8 cellular contexts compared by ENCODE assay signal in the genomic region with DNA sequence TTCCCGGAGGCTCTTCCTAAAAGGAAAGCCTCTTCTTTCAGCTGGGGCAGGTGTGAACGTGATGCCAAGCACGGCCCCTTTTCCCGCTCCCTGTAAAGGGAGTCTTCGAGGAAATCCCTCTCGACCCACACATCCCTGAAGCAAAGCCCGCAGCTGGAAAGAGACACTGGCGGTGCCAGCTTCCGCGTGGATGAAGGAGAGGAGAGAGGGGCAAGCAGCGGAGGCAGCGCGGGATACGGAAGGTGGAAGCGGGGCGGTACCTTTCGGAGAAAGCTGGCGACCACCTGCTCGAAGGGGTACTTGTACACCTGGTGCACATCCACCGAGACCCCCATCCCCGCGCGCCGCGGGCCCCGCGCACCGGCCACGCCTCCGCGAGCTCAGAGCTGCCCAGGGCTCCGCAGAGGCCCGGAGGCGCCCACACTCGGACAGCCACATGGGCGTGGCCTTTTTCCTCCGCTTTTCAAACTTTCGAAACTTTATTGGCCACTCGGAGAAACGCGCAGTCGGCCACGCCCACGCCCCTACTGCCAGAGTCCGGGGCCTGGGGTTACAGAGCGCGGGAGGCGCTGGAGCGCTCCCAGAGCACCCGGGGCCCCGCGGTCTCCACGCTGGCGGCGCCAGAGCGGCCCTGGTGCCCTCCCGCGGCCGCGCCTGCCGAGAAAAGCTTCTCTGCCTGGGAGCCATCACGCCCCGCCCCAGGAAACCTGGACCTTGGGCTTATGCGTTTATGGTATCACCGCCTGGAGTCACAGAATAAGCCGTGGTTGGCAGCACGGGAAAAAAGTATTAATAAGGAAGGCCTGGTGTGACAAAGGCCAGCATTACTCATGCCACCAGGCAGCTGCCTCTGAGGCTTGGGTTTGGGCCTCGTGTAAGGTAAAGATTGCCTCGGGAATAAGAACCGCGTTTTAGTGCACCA. TPM values are rescaled to one million over a fixed set of nuclear protein-coding genes. Genes with fewer than 3 reads are reported as not detected.
DNase-seq lines count a peak whose midpoint lies in the region; ATAC-seq and TF ChIP-seq lines count a peak whose summit lies in the region.

A gene (minus strand): TSS at position 426 of the 922 bp plus-strand sequence. CDS start 91 bp downstream, at position 335.

- intact Hi-C loops in natural killer cell (cut with micrococcal nuclease): no loop called here

- DNase-seq in COLO668 (lab: John Stamatoyannopoulos, UW; ENCODE audit: unreplicated experiment) (peak; percentile 91), activated T-helper 1 cell treated with Interleukin-2 at 50 U/mL for 16 hours (ENCODE audit: low read depth) (peak; percentile 20), fibroblast of villous mesenchyme (ENCODE audit: low read depth) (peak; percentile 91), natural killer cell (no peak)

- H3K27me3 ChIP-seq in OCI-LY1 (ENCODE audit: insufficient read depth, low read length) (no peaks in the 10 kb centered on the region), stomach smooth muscle (ENCODE audit: control insufficient read depth in 1 of 2, insufficient read depth in 2 of 2, low read length in 2 of 2) (no peaks in the 10 kb centered on the region)

- peak; percentile 60 for ATAC-seq in GM19468 (IDR thresholded peaks at IDR 0.05; ENCODE audit: extremely low read depth, unreplicated experiment)
- peak; percentile 76 for ATAC-seq in HG03565 (IDR thresholded peaks at IDR 0.05; ENCODE audit: unreplicated experiment)
- peak; percentile 73 to 81 (median 76) for ATAC-seq in natural killer cell

- H3K4me3 ChIP-seq in OCI-LY1 (ENCODE audit: low read depth, low read length, poor library complexity, severe bottlenecking): no peak within 1 kb of the TSS
- peak within 1 kb of the TSS; percentile 74 for H3K4me3 ChIP-seq in fibroblast of villous mesenchyme (ENCODE audit: low read depth, low read length)
- peak within 1 kb of the TSS; percentile 75 to 93 for H3K4me3 ChIP-seq in stomach smooth muscle (ENCODE audit: low read length in 2 of 2)

- no peaks in the 10 kb centered on the region for H3K79me2 ChIP-seq in OCI-LY1 (ENCODE audit: insufficient read depth, low read length)

- no peaks in the 10 kb centered on the region for H3K9me2 ChIP-seq in OCI-LY1 (ENCODE audit: low read depth, low read length)

- no peaks in the 10 kb centered on the region for H3K9me3 ChIP-seq in OCI-LY1 (ENCODE audit: low read length)
- no peaks in the 10 kb centered on the region for H3K9me3 ChIP-seq in stomach smooth muscle (ENCODE audit: control insufficient read depth in 2 of 2, low read length in 2 of 2)

- H3K27ac ChIP-seq in OCI-LY1 (ENCODE audit: low read depth, low read length, poor library complexity, severe bottlenecking) (no peak within 1 kb of the TSS), stomach smooth muscle (ENCODE audit: low read length) (peak within 1 kb of the TSS; percentile 71)

- H4K20me1 ChIP-seq in OCI-LY1 (ENCODE audit: insufficient read depth, low read length): no peaks in the 10 kb centered on the region

- H3K4me3 Mint-ChIP-seq in natural killer cell: peak within 1 kb of the TSS; percentile 67

- H3F3A ChIP-seq in OCI-LY1 (ENCODE audit: insufficient read depth, low read length): no peaks in the 10 kb centered on the region

- peaks cover 18 to 26% of the 10 kb centered on the region in 2 donors for H3K4me1 Mint-ChIP-seq in natural killer cell

- no peak within 1 kb of the TSS for H2AFZ ChIP-seq in OCI-LY1 (ENCODE audit: low read length)

- H3K36me3 ChIP-seq in OCI-LY1 (ENCODE audit: insufficient read depth, low read length) (no peaks in the 10 kb centered on the region), stomach smooth muscle (ENCODE audit: control insufficient read depth in 2 of 2, insufficient read depth in 2 of 2, low read length in 2 of 2) (no peaks in the 10 kb centered on the region)

- H3K4me1 ChIP-seq in OCI-LY1 (ENCODE audit: insufficient read depth, low read length, severe bottlenecking): no peaks in the 10 kb centered on the region
- peaks cover 10% of the 10 kb centered on the region for H3K4me1 ChIP-seq in stomach smooth muscle (ENCODE audit: control insufficient read depth, insufficient read depth, low read length)

- H3K9me3 Mint-ChIP-seq in natural killer cell: no peaks in the 10 kb centered on the region

- peak within 1 kb of the TSS; percentile 25; the same call in 1 of the 2 replicates for H3K4me2 ChIP-seq in OCI-LY1 (ENCODE audit: low read length)

- H3K36me3 Mint-ChIP-seq in natural killer cell: no peaks in the 10 kb centered on the region

- no peak for TF ChIP-seq CTCF in OCI-LY1 (IDR thresholded peaks at IDR 0.05; ENCODE audit: low read length)
- peak; percentile 14 for TF ChIP-seq CTCF in fibroblast of villous mesenchyme (IDR thresholded peaks at IDR 0.05; ENCODE audit: insufficient read depth, low read depth, low read length)
- TF ChIP-seq CTCF in natural killer cell (IDR thresholded peaks at IDR 0.05): no peak

- H3K9ac ChIP-seq in OCI-LY1 (ENCODE audit: low read length) (no peak within 1 kb of the TSS), stomach smooth muscle (ENCODE audit: low read length in 2 of 2) (peak within 1 kb of the TSS; percentile 66 to 86)

- no peaks in the 10 kb centered on the region for H3K27me3 Mint-ChIP-seq in natural killer cell (ENCODE audit: low read depth in 2 of 2)

- H3K27ac Mint-ChIP-seq in natural killer cell: no peak within 1 kb of the TSS

RNA-seq across cellular contexts. Expression of the gene that starts here (rescaled TPM):
- total RNA-seq in fibroblast of villous mesenchyme (23.2 and 35.0 TPM in 2 replicates), natural killer cell (1 to 10 TPM; 1.5 to 3.1 (median 1.7) TPM)
